Comparison of ENCODE assay signal across 1 cellular context in the genomic region with DNA sequence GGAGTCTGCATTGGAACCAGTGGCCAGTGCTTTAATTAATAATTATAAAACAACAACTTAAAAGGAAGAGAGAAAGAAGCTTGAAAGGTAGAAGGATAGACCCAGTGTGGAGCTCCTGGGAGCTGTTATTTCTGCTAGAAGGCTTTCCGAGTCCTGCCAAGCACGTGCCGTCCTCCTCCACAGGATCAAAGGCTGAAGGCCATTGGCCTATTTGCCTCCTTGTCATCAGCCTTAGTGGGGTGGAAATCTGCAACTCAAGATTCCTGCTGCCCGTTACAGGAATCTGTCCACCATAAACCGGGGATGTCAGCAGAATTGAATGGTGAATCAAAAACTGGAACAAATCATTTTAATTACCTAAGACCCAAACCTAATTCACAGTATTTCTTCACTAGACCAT.
TF ChIP-seq lines count a peak whose summit lies in the region.

No MANE protein-coding gene starts in this region.

TF ChIP-seq in K562, 482 proteins besides CTCF, POLR2A, EP300 and RAD21 (continued from another document):
- TF ChIP-seq, protein P1, sequence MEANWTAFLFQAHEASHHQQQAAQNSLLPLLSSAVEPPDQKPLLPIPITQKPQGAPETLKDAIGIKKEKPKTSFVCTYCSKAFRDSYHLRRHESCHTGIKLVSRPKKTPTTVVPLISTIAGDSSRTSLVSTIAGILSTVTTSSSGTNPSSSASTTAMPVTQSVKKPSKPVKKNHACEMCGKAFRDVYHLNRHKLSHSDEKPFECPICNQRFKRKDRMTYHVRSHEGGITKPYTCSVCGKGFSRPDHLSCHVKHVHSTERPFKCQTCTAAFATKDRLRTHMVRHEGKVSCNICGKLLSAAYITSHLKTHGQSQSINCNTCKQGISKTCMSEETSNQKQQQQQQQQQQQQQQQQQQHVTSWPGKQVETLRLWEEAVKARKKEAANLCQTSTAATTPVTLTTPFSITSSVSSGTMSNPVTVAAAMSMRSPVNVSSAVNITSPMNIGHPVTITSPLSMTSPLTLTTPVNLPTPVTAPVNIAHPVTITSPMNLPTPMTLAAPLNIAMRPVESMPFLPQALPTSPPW (CRISPR knock-in tag; IDR thresholded peaks at IDR 0.05): no peak
- TF ChIP-seq ARID3B (CRISPR knock-in tag; IDR thresholded peaks at IDR 0.05; ENCODE audit: borderline replicate concordance) (no peak), ZNF316 (IDR thresholded peaks at IDR 0.05) (no peak), NCOA2 (IDR thresholded peaks at IDR 0.05; ENCODE audit: partially characterized antibody in 2 of 2) (no peak)
